Comparison of ENCODE assay signal across 23 cellular contexts in the genomic region with DNA sequence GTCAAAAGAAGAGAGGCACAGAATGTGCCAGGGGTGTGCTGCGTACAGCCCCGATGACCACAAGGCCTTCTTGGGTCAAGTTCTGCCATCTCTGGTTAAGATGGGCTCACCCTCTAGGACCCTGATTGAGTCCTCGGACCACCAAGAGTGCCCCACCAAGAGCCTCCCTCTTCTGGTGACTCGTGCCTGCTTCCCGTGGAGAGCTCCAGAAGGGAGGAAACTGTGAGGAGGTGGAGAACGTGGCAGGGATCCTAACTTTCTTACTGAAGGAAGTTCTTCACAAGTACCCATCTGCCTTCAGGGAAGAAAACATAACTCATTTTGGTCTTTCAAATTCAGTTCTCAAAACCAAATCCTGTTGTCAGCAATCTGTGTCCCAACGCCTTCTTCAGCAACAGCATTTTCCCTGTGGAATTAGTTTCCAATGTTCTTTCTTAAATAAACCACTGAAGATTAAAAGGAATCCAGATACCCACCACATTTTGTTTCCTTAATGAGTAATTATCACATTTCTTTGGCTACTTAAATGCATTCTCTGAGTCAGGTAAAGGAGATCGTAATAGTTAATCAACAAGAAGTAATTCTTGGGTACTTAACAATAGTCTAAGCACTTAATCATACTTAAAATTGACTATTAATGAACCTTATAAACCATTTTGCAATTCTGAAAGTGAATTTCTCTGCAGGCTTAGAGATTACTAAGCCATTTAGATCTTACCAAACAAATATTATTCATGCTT.
DNase-seq lines count a peak whose midpoint lies in the region; ATAC-seq, FAIRE-seq and TF ChIP-seq lines count a peak whose summit lies in the region.
"Had no signal": no experiment of that assay in that cellular context is flagged by ENCODE, and none has a peak within 500 bp of the region (broad histone marks: within the 10 kb centered on the region; RNA-seq: fewer than 3 reads in every experiment).

No MANE protein-coding gene starts in this region.

- DNase-seq in DMS79 treated with DMSO at 0.1 percent for 48 hours (lab: John Stamatoyannopoulos, UW) (peak; percentile 53), astrocyte (ENCODE audit: low read depth) (peak; percentile 29), fibroblast of mammary gland (ENCODE audit: low read depth) (peak; percentile 25), small intestine (peak; percentile 22), caudate nucleus (lab: John Stamatoyannopoulos, UW) (no peak), T-helper 2 cell (no peak)
- no peak for DNase-seq in activated T-cell treated with anti-CD3 and anti-CD28 coated beads, Interleukin-2, amount 50 U/mL, for 24 hours
- DNase-seq: activated CD4-positive, alpha-beta T cell treated with anti-CD3 and anti-CD28 coated beads, Interleukin-2, amount 50 U/mL, for 4 hours; CD8-positive, alpha-beta memory T cell; effector CD8-positive, alpha-beta T cell; GOT3; left cardiac atrium; mesendoderm; NCI-H1436; NCI-H526; SHP77; stimulated activated CD4-positive, alpha-beta T cell treated with anti-CD3 and anti-CD28 coated beads, Interleukin-4, amount 100 ng/mL, for 1 hour; T-helper 1 cell had no signal

- H3K9me3 ChIP-seq in astrocyte (ENCODE audit: insufficient read depth, low read depth, low read length) = no peaks in the 10 kb centered on the region
- H3K9me3 ChIP-seq in small intestine (ENCODE audit: control insufficient read depth, low read depth) = no peaks in the 10 kb centered on the region

- no peak overlapping the region for H3K27ac Mint-ChIP-seq in astrocyte (ENCODE audit: unreplicated experiment)
- no peak overlapping the region for H3K27ac Mint-ChIP-seq in stimulated activated memory B cell treated with anti-CD40 and anti-IgM and Interleukin-4, amounts not matched to agents 10 μg/mL and 1 μg/mL and 100 μg/mL, for 72 hours
- no peak overlapping the region for H3K27ac Mint-ChIP-seq in activated T-cell treated with anti-CD3 and anti-CD28 coated beads, Interleukin-2, amount 50 U/mL, for 24 hours
- H3K27ac Mint-ChIP-seq: natural killer cell treated with Interleukin-12 subunit alpha and Interleukin-12 subunit beta and Interleukin-15 and Interleukin-18, amount 100 ng/mL, for 72 hours had no signal

- H3K4me2 ChIP-seq in astrocyte (ENCODE audit: low read length) = no peak overlapping the region

- no peaks in the 10 kb centered on the region for H3K9me3 Mint-ChIP-seq in astrocyte (ENCODE audit: unreplicated experiment)
- no peaks in the 10 kb centered on the region for H3K9me3 Mint-ChIP-seq in stimulated activated memory B cell treated with anti-CD40 and anti-IgM and Interleukin-4, amounts not matched to agents 10 μg/mL and 1 μg/mL and 100 μg/mL, for 72 hours
- H3K9me3 Mint-ChIP-seq in activated T-cell treated with anti-CD3 and anti-CD28 coated beads, Interleukin-2, amount 50 U/mL, for 24 hours = no peaks in the 10 kb centered on the region
- H3K9me3 Mint-ChIP-seq: CD8-positive, alpha-beta memory T cell; central memory CD8-positive, alpha-beta T cell; natural killer cell treated with Interleukin-12 subunit alpha and Interleukin-12 subunit beta and Interleukin-15 and Interleukin-18, amount 100 ng/mL, for 72 hours had no signal

- ATAC-seq in stimulated activated memory B cell treated with anti-CD40 and anti-IgM and Interleukin-4, amounts not matched to agents 10 μg/mL and 1 μg/mL and 100 μg/mL, for 72 hours = no peak
- ATAC-seq: natural killer cell treated with Interleukin-12 subunit alpha and Interleukin-12 subunit beta and Interleukin-15 and Interleukin-18, amount 100 ng/mL, for 72 hours had no signal

- WGBS in small intestine, 3 donors = 81 to 84% (median 84%) methylated on average over 8 of the region's 8 CpGs

- H2AFZ ChIP-seq in astrocyte (ENCODE audit: low read depth, low read length) = peak overlapping the region; percentile 8

- FAIRE-seq in astrocyte (lab: Jason Lieb, UNC) (no peak), small intestine (lab: Jason Lieb, UNC) (no peak)
- FAIRE-seq: HTR-8/SVneo had no signal

- H3K4me3 ChIP-seq in astrocyte (ENCODE audit: insufficient read depth, low read depth, low read length) (no peak overlapping the region), fibroblast of mammary gland (ENCODE audit: control insufficient read depth, low read depth, low read length) (no peak overlapping the region), small intestine (ENCODE audit: low read depth in 1 of 2, low read length in 2 of 2) (no peak overlapping the region)

- H3K36me3 Mint-ChIP-seq in astrocyte (ENCODE audit: low read depth, unreplicated experiment) = no peaks in the 10 kb centered on the region
- no peaks in the 10 kb centered on the region for H3K36me3 Mint-ChIP-seq in stimulated activated memory B cell treated with anti-CD40 and anti-IgM and Interleukin-4, amounts not matched to agents 10 μg/mL and 1 μg/mL and 100 μg/mL, for 72 hours
- no peaks in the 10 kb centered on the region for H3K36me3 Mint-ChIP-seq in activated T-cell treated with anti-CD3 and anti-CD28 coated beads, Interleukin-2, amount 50 U/mL, for 24 hours (ENCODE audit: low read depth)
- H3K36me3 Mint-ChIP-seq: CD8-positive, alpha-beta memory T cell; natural killer cell treated with Interleukin-12 subunit alpha and Interleukin-12 subunit beta and Interleukin-15 and Interleukin-18, amount 100 ng/mL, for 72 hours had no signal

- H3K79me2 ChIP-seq in astrocyte (ENCODE audit: insufficient read depth, low read length) = no peaks in the 10 kb centered on the region

- H3K4me3 Mint-ChIP-seq in astrocyte (ENCODE audit: unreplicated experiment) = no peak overlapping the region
- H3K4me3 Mint-ChIP-seq in stimulated activated memory B cell treated with anti-CD40 and anti-IgM and Interleukin-4, amounts not matched to agents 10 μg/mL and 1 μg/mL and 100 μg/mL, for 72 hours = no peak overlapping the region
- H3K4me3 Mint-ChIP-seq in activated T-cell treated with anti-CD3 and anti-CD28 coated beads, Interleukin-2, amount 50 U/mL, for 24 hours = no peak overlapping the region
- H3K4me3 Mint-ChIP-seq: CD8-positive, alpha-beta memory T cell; central memory CD8-positive, alpha-beta T cell; natural killer cell treated with Interleukin-12 subunit alpha and Interleukin-12 subunit beta and Interleukin-15 and Interleukin-18, amount 100 ng/mL, for 72 hours had no signal

- H3K36me3 ChIP-seq in astrocyte (ENCODE audit: insufficient read depth, low read length) = no peaks in the 10 kb centered on the region
- no peaks in the 10 kb centered on the region for H3K36me3 ChIP-seq in small intestine (ENCODE audit: control insufficient read depth in 2 of 2, insufficient read depth in 2 of 2, low read length in 2 of 2)

- H3K9ac ChIP-seq in astrocyte (ENCODE audit: low read length) = no peak overlapping the region

- H3K27me3 Mint-ChIP-seq in astrocyte (ENCODE audit: low read depth, unreplicated experiment) = no peaks in the 10 kb centered on the region
- no peaks in the 10 kb centered on the region for H3K27me3 Mint-ChIP-seq in stimulated activated memory B cell treated with anti-CD40 and anti-IgM and Interleukin-4, amounts not matched to agents 10 μg/mL and 1 μg/mL and 100 μg/mL, for 72 hours
- H3K27me3 Mint-ChIP-seq in activated T-cell treated with anti-CD3 and anti-CD28 coated beads, Interleukin-2, amount 50 U/mL, for 24 hours = no peaks in the 10 kb centered on the region
- H3K27me3 Mint-ChIP-seq: central memory CD8-positive, alpha-beta T cell had no signal

- peaks cover 5% of the 10 kb centered on the region for H3K4me1 ChIP-seq in astrocyte (ENCODE audit: insufficient read depth, low read length)
- peaks cover 0 to 3% of the 10 kb centered on the region in 2 donors for H3K4me1 ChIP-seq in small intestine (ENCODE audit: control insufficient read depth in 2 of 2, insufficient read depth in 1 of 2, low read depth in 1 of 2, low read length in 1 of 2)

- no peaks in the 10 kb centered on the region for H4K20me1 ChIP-seq in astrocyte (ENCODE audit: insufficient read depth, low read length)

- no peaks in the 10 kb centered on the region for H3K4me1 Mint-ChIP-seq in astrocyte (ENCODE audit: low read depth, unreplicated experiment)
- H3K4me1 Mint-ChIP-seq in stimulated activated memory B cell treated with anti-CD40 and anti-IgM and Interleukin-4, amounts not matched to agents 10 μg/mL and 1 μg/mL and 100 μg/mL, for 72 hours = no peaks in the 10 kb centered on the region
- H3K4me1 Mint-ChIP-seq in activated T-cell treated with anti-CD3 and anti-CD28 coated beads, Interleukin-2, amount 50 U/mL, for 24 hours (ENCODE audit: low read depth) = no peaks in the 10 kb centered on the region
- H3K4me1 Mint-ChIP-seq: CD8-positive, alpha-beta memory T cell; central memory CD8-positive, alpha-beta T cell had no signal

- H3K27me3 ChIP-seq in astrocyte (ENCODE audit: insufficient read depth, low read length) (no peaks in the 10 kb centered on the region), small intestine (ENCODE audit: control insufficient read depth in 2 of 2, insufficient read depth in 2 of 2, low read length in 2 of 2) (no peaks in the 10 kb centered on the region)

- TF ChIP-seq CTCF in astrocyte (IDR thresholded peaks at IDR 0.05; ENCODE audit: insufficient read depth, low read depth, low read length) (no peak), fibroblast of mammary gland (conservative IDR thresholded peaks at IDR 0.05; ENCODE audit: control insufficient read depth, insufficient read depth, low read depth, low read length) (no peak)

- H3K27ac ChIP-seq in astrocyte (ENCODE audit: low read depth, low read length) = no peak overlapping the region
- peak overlapping the region; percentile 93 to 94 for H3K27ac ChIP-seq in small intestine (ENCODE audit: low read depth in 1 of 2, low read length in 1 of 2)
- no peak overlapping the region for H3K27ac ChIP-seq in caudate nucleus (ENCODE audit: low read depth, low read length)
- H3K27ac ChIP-seq: VCaP had no signal

Comparison
In these comparisons a context has a peak if more than half of its experiments do, and no peak if none do; other contexts are left out.
1. DNase-seq: peak in DMS79 treated with DMSO at 0.1 percent for 48 hours (single experiment), astrocyte (single experiment), fibroblast of mammary gland (single experiment) and small intestine (single experiment); none in caudate nucleus (0 of 61), T-helper 2 cell (0 of 5) and activated T-cell treated with anti-CD3 and anti-CD28 coated beads, Interleukin-2, amount 50 U/mL, for 24 hours (single experiment).
2. H3K27ac ChIP-seq: peak in small intestine (2 of 2); none in astrocyte (single experiment) and caudate nucleus (single experiment).